In the genomic region with DNA sequence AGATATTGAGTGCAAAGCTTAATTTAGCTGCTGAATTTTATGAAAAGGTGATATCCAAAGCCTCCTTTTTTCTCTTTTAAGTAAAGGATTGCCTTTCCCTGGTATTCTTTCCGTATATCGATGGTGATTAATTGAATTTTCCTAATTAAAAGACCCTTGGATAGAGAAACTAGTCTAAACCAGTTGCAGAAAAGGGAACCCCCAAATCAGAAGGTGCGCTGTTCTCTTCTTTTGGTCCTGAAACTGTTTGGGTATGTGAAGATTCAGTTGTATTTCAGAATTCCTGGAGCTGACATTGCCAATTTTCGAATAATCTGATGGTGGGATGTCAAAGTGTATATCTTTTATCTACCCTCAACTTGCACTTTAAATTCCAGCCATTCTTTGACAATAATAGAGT, we compare ENCODE assay signal across 8 cellular contexts. TPM values are rescaled to one million over a fixed set of nuclear protein-coding genes. Genes with fewer than 3 reads are reported as not detected.
A peak's percentile ranks its signal among the peaks of the same experiment; 100 is the strongest.
DNase-seq lines count a peak whose midpoint lies in the region; ATAC-seq, FAIRE-seq and TF ChIP-seq lines count a peak whose summit lies in the region.

No MANE protein-coding gene starts in this region.

- peak overlapping the region; percentile 97 for H3K4me2 ChIP-seq in smooth muscle cell

- ATAC-seq in GM19455 (IDR thresholded peaks at IDR 0.05; ENCODE audit: unreplicated experiment) (no peak), HG03378 (IDR thresholded peaks at IDR 0.05; ENCODE audit: unreplicated experiment) (no peak)

- peak overlapping the region; percentile 97 for H3K4me3 Mint-ChIP-seq in glutamatergic neuron (ENCODE audit: unreplicated experiment)

- H2AFZ ChIP-seq in smooth muscle cell (ENCODE audit: low read depth): no peak overlapping the region

- no peaks in the 10 kb centered on the region for H3K9me3 ChIP-seq in WERI-Rb-1 (ENCODE audit: severe bottlenecking)
- no peaks in the 10 kb centered on the region for H3K9me3 ChIP-seq in smooth muscle cell (replicated peaks; ENCODE audit: low read depth)

- no peak overlapping the region for H3K27ac Mint-ChIP-seq in glutamatergic neuron (ENCODE audit: unreplicated experiment)

- no peak for DNase-seq in GM19239 (ENCODE audit: insufficient read length, low spot score)
- DNase-seq in WERI-Rb-1: no peak
- DNase-seq in glutamatergic neuron: no peak
- DNase-seq in smooth muscle cell (lab: John Stamatoyannopoulos, UW; ENCODE audit: unreplicated experiment): no peak
- DNase-seq in RPMI8226: no peak
- DNase-seq in HEK293T (ENCODE audit: extremely low spot score): no peak

- H3K36me3 ChIP-seq in WERI-Rb-1 (peaks cover 3% of the 10 kb centered on the region; the same call in 1 of the 2 replicates), smooth muscle cell (ENCODE audit: low read depth) (no peaks in the 10 kb centered on the region)

- TF ChIP-seq CTCF in WERI-Rb-1 (IDR thresholded peaks at IDR 0.05; ENCODE audit: low read depth, low read length) (no peak), glutamatergic neuron (IDR thresholded peaks at IDR 0.05; ENCODE audit: partially characterized antibody, unreplicated experiment) (no peak), smooth muscle cell (IDR thresholded peaks at IDR 0.05; ENCODE audit: borderline replicate concordance, insufficient read depth, poor library complexity, severe bottlenecking) (no peak)

- H3F3A ChIP-seq in smooth muscle cell (ENCODE audit: low read depth): peaks cover 4% of the 10 kb centered on the region

- H3K9ac ChIP-seq in smooth muscle cell (ENCODE audit: low read depth): no peak overlapping the region

- peaks cover 10% of the 10 kb centered on the region for H3K9me3 Mint-ChIP-seq in glutamatergic neuron (ENCODE audit: unreplicated experiment)

- H3K79me2 ChIP-seq in smooth muscle cell (ENCODE audit: low read depth): peaks cover 45% of the 10 kb centered on the region

- peaks cover 40% of the 10 kb centered on the region for H4K20me1 ChIP-seq in smooth muscle cell (ENCODE audit: low read depth)

- no peaks in the 10 kb centered on the region for H3K36me3 Mint-ChIP-seq in glutamatergic neuron (ENCODE audit: unreplicated experiment)

- peak overlapping the region; percentile 95 for H3K4me3 ChIP-seq in WERI-Rb-1 (ENCODE audit: low read depth, low read length)
- peak overlapping the region; percentile 84 for H3K4me3 ChIP-seq in smooth muscle cell

- H3K27ac ChIP-seq in WERI-Rb-1: peak overlapping the region; percentile 97
- H3K27ac ChIP-seq in smooth muscle cell (ENCODE audit: low read depth): no peak overlapping the region

- H3K27me3 ChIP-seq in WERI-Rb-1 (ENCODE audit: insufficient read depth, low read depth, severe bottlenecking) (no peaks in the 10 kb centered on the region), smooth muscle cell (ENCODE audit: low read depth) (peaks cover 22% of the 10 kb centered on the region)

- peaks cover 2% of the 10 kb centered on the region for H3K27me3 Mint-ChIP-seq in glutamatergic neuron (ENCODE audit: unreplicated experiment)

- H3K4me1 Mint-ChIP-seq in glutamatergic neuron (ENCODE audit: low read depth, unreplicated experiment): peaks cover 2% of the 10 kb centered on the region

- peaks cover 6% of the 10 kb centered on the region for H3K4me1 ChIP-seq in smooth muscle cell (ENCODE audit: low read depth)

- WGBS in smooth muscle cell (ENCODE audit: low lambda C conversion rate): 68% methylated on average over 4 of the region's 4 CpGs

- CTCF ChIA-PET in HEK293T (lab: Yijun Ruan, JAX): no interaction called here

- FAIRE-seq in GM19239 (lab: Jason Lieb, UNC): peak; percentile 67

- POLR2A ChIA-PET in HEK293T (lab: Yijun Ruan, JAX): no interaction called here

TF ChIP-seq in HEK293T, 16 proteins besides CTCF, POLR2A, EP300 and RAD21:
- TF ChIP-seq HDGF (IDR thresholded peaks at IDR 0.05; ENCODE audit: borderline replicate concordance): no peak
- no peak for TF ChIP-seq FOXA1 (IDR thresholded peaks at IDR 0.05)
- no peak for TF ChIP-seq TARDBP (IDR thresholded peaks at IDR 0.05)
- TF ChIP-seq FOXM1 (IDR thresholded peaks at IDR 0.05; ENCODE audit: borderline replicate concordance): no peak
- no peak for TF ChIP-seq SP1 (IDR thresholded peaks at IDR 0.05)
- TF ChIP-seq L3MBTL2 (conservative IDR thresholded peaks at IDR 0.05): no peak
- TF ChIP-seq ZNF384 (IDR thresholded peaks at IDR 0.05): no peak
- no peak for TF ChIP-seq ARNT (IDR thresholded peaks at IDR 0.05)
- TF ChIP-seq SUZ12 (IDR thresholded peaks at IDR 0.05): no peak

RNA-seq across cellular contexts. Expression of gene GPHN, which starts 1.9 kb away (rescaled TPM):
- total RNA-seq in glutamatergic neuron (ENCODE audit: unreplicated experiment) (29.8 TPM), smooth muscle cell (11.2 and 18.9 TPM in 2 replicates)
- polyA plus RNA-seq in smooth muscle cell: 7.4 and 8.6 TPM in 2 replicates

RNA-seq across cellular contexts. Expression of gene CCDC196, which starts 23.7 kb away (rescaled TPM):
- total RNA-seq in glutamatergic neuron (ENCODE audit: unreplicated experiment) (not detected), smooth muscle cell (not detected in 2 replicates)
- not detected in 2 replicates for polyA plus RNA-seq in smooth muscle cell
